11 cellular contexts compared by ENCODE assay signal in the genomic region with DNA sequence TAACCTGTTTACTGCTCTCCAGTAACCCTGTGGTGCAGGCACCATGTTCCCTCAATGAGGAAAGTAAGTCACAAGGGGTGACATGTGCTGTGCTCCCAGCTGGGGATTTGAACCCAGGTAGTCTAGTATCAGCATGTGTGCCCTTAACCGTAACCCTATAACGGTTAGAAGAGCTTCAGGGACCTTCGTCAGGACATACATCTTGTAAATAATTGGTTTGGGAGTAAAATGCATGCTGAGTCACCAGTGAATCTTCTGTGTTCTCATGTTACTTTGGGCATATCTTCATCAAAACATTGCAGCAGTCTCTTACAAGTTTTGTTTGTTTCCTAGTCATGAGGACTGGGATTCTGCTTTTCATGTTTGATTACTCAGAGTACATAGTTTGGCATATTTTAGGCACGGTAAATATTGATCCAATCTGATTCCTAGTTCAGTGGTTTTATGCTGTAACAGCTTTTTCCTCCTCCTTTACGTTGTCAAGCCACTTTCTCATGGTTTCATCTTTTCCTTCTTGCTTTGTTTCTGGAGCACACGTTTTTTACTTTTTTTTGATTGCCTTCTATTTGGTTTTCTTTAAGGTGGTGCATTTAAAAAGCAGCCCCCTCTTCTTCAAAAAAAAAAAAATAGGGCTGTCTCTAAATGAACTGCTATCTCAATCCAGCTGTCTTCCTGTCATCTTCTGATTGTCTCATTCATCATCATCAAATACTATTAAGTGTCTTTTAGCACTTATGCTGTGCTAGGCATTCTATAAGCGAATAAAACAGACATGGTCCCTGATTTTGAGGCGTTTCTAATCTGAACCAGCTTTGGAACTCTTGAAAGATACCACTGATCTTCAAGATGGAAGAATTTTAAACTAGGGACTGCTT. TPM values are rescaled to one million over a fixed set of nuclear protein-coding genes. Genes with fewer than 3 reads are reported as not detected.
DNase-seq lines count a peak whose midpoint lies in the region; TF ChIP-seq lines count a peak whose summit lies in the region.
"Had no signal": no experiment of that assay in that cellular context is flagged by ENCODE, and none has a peak within 500 bp of the region (broad histone marks: within the 10 kb centered on the region; RNA-seq: fewer than 3 reads in every experiment).

No MANE protein-coding gene starts in this region.

- H3K36me3 ChIP-seq in breast epithelium = no peaks in the 10 kb centered on the region
- H3K36me3 ChIP-seq in SK-N-SH (replicated peaks in 1 of 2; ENCODE audit: control insufficient read depth in 1 of 2, insufficient read depth in 2 of 2, low read length in 1 of 2) = peaks cover 17 to 37% of the 10 kb centered on the region in 2 experiments

- H3K27me3 Mint-ChIP-seq in MCF 10A (ENCODE audit: insufficient read depth, unreplicated experiment) = no peaks in the 10 kb centered on the region

- intact Hi-C loops in MCF 10A (cut with micrococcal nuclease) = no loop called here
- intact Hi-C loops in breast epithelium (cut with DNase I; ENCODE audit: low total_unique reads) = no loop called here

- BruUV-seq in MCF 10A (replicated peaks; lab: Mats Ljungman, UMichigan) = no TSS peak

- H3K9me2 ChIP-seq in SK-N-SH = no peaks in the 10 kb centered on the region

- no peaks in the 10 kb centered on the region for H3K27me3 ChIP-seq in breast epithelium
- no peaks in the 10 kb centered on the region for H3K27me3 ChIP-seq in SK-N-SH (ENCODE audit: insufficient read depth)

- TF ChIP-seq RAD21 in SK-N-SH (IDR thresholded peaks at IDR 0.05; ENCODE audit: low read length) = no peak

- H3K4me3 ChIP-seq in breast epithelium (no peak overlapping the region), SK-N-SH (ENCODE audit: low read depth in 2 of 2, low read length in 1 of 2) (no peak overlapping the region), fibroblast of villous mesenchyme (ENCODE audit: low read depth, low read length) (no peak overlapping the region)

- H4K20me1 ChIP-seq in SK-N-SH (ENCODE audit: insufficient read depth) = no peaks in the 10 kb centered on the region

- no peaks in the 10 kb centered on the region for H3F3A ChIP-seq in SK-N-SH (replicated peaks; ENCODE audit: insufficient read depth)

- DNase-seq in MCF 10A (ENCODE audit: unreplicated experiment) (peak; percentile 76), breast epithelium (ENCODE audit: low spot score in 2 of 2) (no peak), SK-N-SH (no peak), fibroblast of villous mesenchyme (ENCODE audit: low read depth) (peak; percentile 88), 8988T (no peak), NCI-H2196 treated with DMSO at 0.1 percent for 48 hours (lab: John Stamatoyannopoulos, UW; ENCODE audit: unreplicated experiment) (no peak), mucosa of gallbladder (ENCODE audit: low spot score) (no peak)
- no peak for DNase-seq in activated effector memory CD4-positive, alpha-beta T cell treated with anti-CD3 and anti-CD28 coated beads, Interleukin-2, amount 50 U/mL, for 16 hours
- DNase-seq: COR-L47; effector CD8-positive, alpha-beta T cell had no signal

- peaks cover 89% of the 10 kb centered on the region for H3K36me3 Mint-ChIP-seq in MCF 10A (ENCODE audit: insufficient read depth, unreplicated experiment)

- H3K9me3 ChIP-seq in breast epithelium = no peaks in the 10 kb centered on the region
- no peaks in the 10 kb centered on the region for H3K9me3 ChIP-seq in SK-N-SH

- WGBS in SK-N-SH (ENCODE audit: low lambda C conversion rate) = 51% methylated on average over 8 of the region's 8 CpGs

- H3K4me3 Mint-ChIP-seq in MCF 10A (ENCODE audit: unreplicated experiment) = peak overlapping the region; percentile 1

- no peak overlapping the region for H2AFZ ChIP-seq in SK-N-SH (ENCODE audit: low read depth)

- H3K79me2 ChIP-seq in SK-N-SH (ENCODE audit: insufficient read depth) = no peaks in the 10 kb centered on the region

- H3K27ac ChIP-seq in breast epithelium (no peak overlapping the region), SK-N-SH (ENCODE audit: low read depth in 2 of 2, low read length in 1 of 2) (peak overlapping the region; percentile 8 to 94; a peak in 3 of 4 replicates)
- H3K27ac ChIP-seq: KMS-11 had no signal

- TF ChIP-seq CTCF in MCF 10A (IDR thresholded peaks at IDR 0.05; ENCODE audit: unreplicated experiment) (no peak), breast epithelium (IDR thresholded peaks at IDR 0.05) (no peak), SK-N-SH (IDR thresholded peaks at IDR 0.05) (no peak), fibroblast of villous mesenchyme (IDR thresholded peaks at IDR 0.05; ENCODE audit: insufficient read depth, low read depth, low read length) (no peak)

- POLR2A ChIA-PET in MCF 10A (lab: Yijun Ruan, JAX) (interaction anchor here (0.6 to 2.7 kb wide), 13 partner anchors 12 to 215 kb away, joined by 3 to 11 read pairs (median 4); no protein-coding TSS in a partner anchor), SK-N-SH (lab: Yijun Ruan, JAX) (no interaction called here)

- H3K4me2 ChIP-seq in SK-N-SH = no peak overlapping the region; the same call in 1 of the 2 replicates
- H3K4me2 ChIP-seq: KMS-11 had no signal

- CTCF ChIA-PET in MCF 10A (lab: Yijun Ruan, JAX) = interaction anchor here (0.6 to 1.5 kb wide), 6 partner anchors 10 to 210 kb away, joined by 3 to 5 read pairs (median 3); no protein-coding TSS in a partner anchor
- CTCF ChIA-PET in SK-N-SH (lab: Yijun Ruan, JAX) = interaction anchor here (1.1 to 2.9 kb wide), 5 partner anchors 17 to 757 kb away, joined by 3 to 11 read pairs (median 8); partner anchors contain the start of gene ALK

- no peak for TF ChIP-seq POLR2A in breast epithelium (IDR thresholded peaks at IDR 0.05)

- no peak overlapping the region for H3K9ac ChIP-seq in SK-N-SH
- H3K9ac ChIP-seq: KMS-11 had no signal

- TF ChIP-seq EP300 in SK-N-SH (IDR thresholded peaks at IDR 0.05; ENCODE audit: borderline replicate concordance in 1 of 2, low read depth in 1 of 2, low read length in 1 of 2) = no peak

- H3K27ac Mint-ChIP-seq in MCF 10A (ENCODE audit: low read depth, unreplicated experiment) = peak overlapping the region; percentile 23

- no peaks in the 10 kb centered on the region for H3K9me3 Mint-ChIP-seq in MCF 10A (ENCODE audit: unreplicated experiment)

- peaks cover 17% of the 10 kb centered on the region for H3K4me1 Mint-ChIP-seq in MCF 10A (ENCODE audit: insufficient read depth, unreplicated experiment)

- H3K4me1 ChIP-seq in breast epithelium (no peaks in the 10 kb centered on the region), SK-N-SH (ENCODE audit: control insufficient read depth in 1 of 2, insufficient read depth in 2 of 2, low read depth in 1 of 2, low read length in 1 of 2) (peaks cover 14 to 34% of the 10 kb centered on the region in 2 experiments; a peak in 3 of 4 replicates)

TF ChIP-seq in SK-N-SH, 30 proteins besides CTCF, POLR2A, EP300 and RAD21 (continues in another document):
- no peak for TF ChIP-seq FOXJ3 (CRISPR knock-in tag; IDR thresholded peaks at IDR 0.05)
- no peak for TF ChIP-seq SIN3A (IDR thresholded peaks at IDR 0.05; ENCODE audit: borderline replicate concordance, low read depth, low read length)
- TF ChIP-seq TEAD4 (IDR thresholded peaks at IDR 0.05; ENCODE audit: borderline replicate concordance, insufficient read depth) = no peak
- TF ChIP-seq, protein P1, sequence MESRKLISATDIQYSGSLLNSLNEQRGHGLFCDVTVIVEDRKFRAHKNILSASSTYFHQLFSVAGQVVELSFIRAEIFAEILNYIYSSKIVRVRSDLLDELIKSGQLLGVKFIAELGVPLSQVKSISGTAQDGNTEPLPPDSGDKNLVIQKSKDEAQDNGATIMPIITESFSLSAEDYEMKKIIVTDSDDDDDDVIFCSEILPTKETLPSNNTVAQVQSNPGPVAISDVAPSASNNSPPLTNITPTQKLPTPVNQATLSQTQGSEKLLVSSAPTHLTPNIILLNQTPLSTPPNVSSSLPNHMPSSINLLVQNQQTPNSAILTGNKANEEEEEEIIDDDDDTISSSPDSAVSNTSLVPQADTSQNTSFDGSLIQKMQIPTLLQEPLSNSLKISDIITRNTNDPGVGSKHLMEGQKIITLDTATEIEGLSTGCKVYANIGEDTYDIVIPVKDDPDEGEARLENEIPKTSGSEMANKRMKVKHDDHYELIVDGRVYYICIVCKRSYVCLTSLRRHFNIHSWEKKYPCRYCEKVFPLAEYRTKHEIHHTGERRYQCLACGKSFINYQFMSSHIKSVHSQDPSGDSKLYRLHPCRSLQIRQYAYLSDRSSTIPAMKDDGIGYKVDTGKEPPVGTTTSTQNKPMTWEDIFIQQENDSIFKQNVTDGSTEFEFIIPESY (IDR thresholded peaks at IDR 0.05; ENCODE audit: borderline replicate concordance, low read depth) = no peak
- peak; percentile 63; the same call in 1 of the 2 replicates for TF ChIP-seq FOSL2 (IDR thresholded peaks at IDR 0.05; ENCODE audit: borderline replicate concordance, low read depth)
- no peak for TF ChIP-seq MAX (IDR thresholded peaks at IDR 0.05; ENCODE audit: low read depth)
- no peak for TF ChIP-seq RFX5 (IDR thresholded peaks at IDR 0.05; ENCODE audit: low read length)
- no peak for TF ChIP-seq SMC3 (IDR thresholded peaks at IDR 0.05; ENCODE audit: low read depth, low read length)
- TF ChIP-seq USF2 (IDR thresholded peaks at IDR 0.05; ENCODE audit: borderline replicate concordance, low read depth, low read length) = no peak
- no peak for TF ChIP-seq ELF1 (IDR thresholded peaks at IDR 0.05)
- TF ChIP-seq TCF12 (IDR thresholded peaks at IDR 0.05) = no peak

RNA-seq across cellular contexts. Expression of gene CLIP4, which starts 50.4 kb away (rescaled TPM):
- total RNA-seq in MCF 10A (2022) (77.8 and 97.7 TPM in 2 replicates), breast epithelium (100 to 1,000 TPM in 1 of 3 donors, 10 to 100 TPM in 2; 67.2 to 146 (median 76.8) TPM), fibroblast of villous mesenchyme (61.5 and 107 TPM in 2 replicates), mucosa of gallbladder (37.2 TPM)
- polyA plus RNA-seq in SK-N-SH (2012; rRNA removed) = 12.7 and 20.7 TPM in 2 replicates
- 15.0 TPM in 2 replicates for polyA plus RNA-seq in SK-N-SH (2012; cell fraction: cytosol; rRNA removed)
- polyA plus RNA-seq in SK-N-SH (2012; cell fraction: nucleus; rRNA removed) = 25.7 and 44.2 TPM in 2 replicates

Comparison
In these comparisons a context has a peak if more than half of its experiments do, and no peak if none do; other contexts are left out.
1. DNase-seq: peak in MCF 10A (single experiment) and fibroblast of villous mesenchyme (single experiment); none in breast epithelium (0 of 2), SK-N-SH (single experiment), 8988T (single experiment), activated effector memory CD4-positive, alpha-beta T cell treated with anti-CD3 and anti-CD28 coated beads, Interleukin-2, amount 50 U/mL, for 16 hours (single experiment), NCI-H2196 treated with DMSO at 0.1 percent for 48 hours (single experiment) and mucosa of gallbladder (single experiment).
2. H3K27ac ChIP-seq: peak in SK-N-SH (2 of 2); none in breast epithelium (0 of 2).